In genomic region chr7:155811560-155811894, GRCh38 we compare ENCODE assay signal across 16 cellular contexts. TPM values are rescaled to one million over a fixed set of nuclear protein-coding genes. Genes with fewer than 3 reads are reported as not detected.
DNase-seq lines count a peak whose midpoint lies in the region; ATAC-seq and TF ChIP-seq lines count a peak whose summit lies in the region.
"Had no signal": no experiment of that assay in that cellular context is flagged by ENCODE, and none has a peak within 500 bp of the region (broad histone marks: within the 10 kb centered on the region; RNA-seq: fewer than 3 reads in every experiment).

No MANE protein-coding gene starts in this region.

- H3K36me3 ChIP-seq in Caco-2 (ENCODE audit: control insufficient read depth, insufficient read depth, low read length) (no peaks in the 10 kb centered on the region), neural cell (ENCODE audit: insufficient read depth, low read length) (no peaks in the 10 kb centered on the region), uterus (no peaks in the 10 kb centered on the region)

- ATAC-seq in foreskin keratinocyte (peak; percentile 23), HG03135 (IDR thresholded peaks at IDR 0.05; ENCODE audit: unreplicated experiment) (no peak), GM21390 (IDR thresholded peaks at IDR 0.05; ENCODE audit: unreplicated experiment) (no peak)

- intact Hi-C loops in Caco-2 (cut with micrococcal nuclease; ENCODE audit: unreplicated experiment) = loop anchor here (5.0 to 10.0 kb wide), 3 partner anchors 346 to 956 kb away; no protein-coding TSS in a partner anchor
- intact Hi-C loops in uterus (cut with DNase I; ENCODE audit: low total_unique reads) = no loop called here

- peaks cover 12% of the 10 kb centered on the region for H3K36me3 Mint-ChIP-seq in Caco-2 (ENCODE audit: insufficient read depth, unreplicated experiment)

- CTCF ChIA-PET in Caco-2 (lab: Charles Lee) = no interaction called here

- no peak for TF ChIP-seq EP300 in neural cell (conservative IDR thresholded peaks at IDR 0.05; ENCODE audit: poor library complexity, severe bottlenecking)

- H3K9ac ChIP-seq in neural cell (ENCODE audit: low read length) = peak overlapping the region; percentile 53

- peak overlapping the region; percentile 5 for H2AFZ ChIP-seq in neural cell (ENCODE audit: low read depth, low read length)

- no peaks in the 10 kb centered on the region for H3F3A ChIP-seq in neural cell (ENCODE audit: insufficient read depth, low read length, poor library complexity, severe bottlenecking)

- H3K4me1 ChIP-seq in Caco-2 (peaks cover 34% of the 10 kb centered on the region), foreskin keratinocyte (no peaks in the 10 kb centered on the region), uterus (peaks cover 0 to 26% of the 10 kb centered on the region in 2 donors)

- peaks cover 4% of the 10 kb centered on the region for H3K27me3 ChIP-seq in Caco-2 (replicated peaks; ENCODE audit: control insufficient read depth, insufficient read depth, low read length)
- H3K27me3 ChIP-seq in foreskin keratinocyte = peaks cover 81% of the 10 kb centered on the region
- peaks cover 91% of the 10 kb centered on the region for H3K27me3 ChIP-seq in neural cell (ENCODE audit: insufficient read depth, low read depth, low read length)
- peaks cover 6 to 44% of the 10 kb centered on the region in 2 donors for H3K27me3 ChIP-seq in uterus

- H3K27me3 Mint-ChIP-seq in Caco-2 (ENCODE audit: insufficient read depth, unreplicated experiment) = peaks cover 19% of the 10 kb centered on the region

- POLR2A ChIA-PET in Caco-2 (lab: Charles Lee) = no interaction called here

- H3K4me3 Mint-ChIP-seq in Caco-2 (ENCODE audit: unreplicated experiment) = peak overlapping the region; percentile 79

- H4K20me1 ChIP-seq in neural cell (ENCODE audit: insufficient read depth) = no peaks in the 10 kb centered on the region

- H3K4me3 ChIP-seq in Caco-2 (ENCODE audit: low read depth, low read length) (peak overlapping the region; percentile 35), neural cell (ENCODE audit: low read length) (peak overlapping the region; percentile 67), uterus (no peak overlapping the region)
- H3K4me3 ChIP-seq: SK-N-MC, skin epidermis had no signal

- H3K4me2 ChIP-seq in neural cell (ENCODE audit: low read length) = peak overlapping the region; percentile 71

- no peaks in the 10 kb centered on the region for H3K9me2 ChIP-seq in neural cell (ENCODE audit: insufficient read depth, low read length)

- no peaks in the 10 kb centered on the region for H3K9me3 ChIP-seq in Caco-2
- H3K9me3 ChIP-seq in neural cell (ENCODE audit: low read length) = no peaks in the 10 kb centered on the region
- no peaks in the 10 kb centered on the region for H3K9me3 ChIP-seq in uterus

- DNase-seq in Caco-2 (no peak), NCI-H748 (lab: John Stamatoyannopoulos, UW; ENCODE audit: unreplicated experiment) (peak; percentile 58), foreskin keratinocyte (peak in 1 of 2 donors; percentile 22), uterus (no peak)
- DNase-seq in activated CD8-positive, alpha-beta memory T cell treated with anti-CD3 and anti-CD28 coated beads, Interleukin-2, amount 50 U/mL, for 4 hours = no peak
- DNase-seq: activated CD4-positive, alpha-beta T cell treated with anti-CD3 and anti-CD28 coated beads for 4 hours; activated naive CD4-positive, alpha-beta T cell treated with anti-CD3 and anti-CD28 coated beads, Interleukin-2, amount 50 U/mL, for 16 hours; C1 segment of cervical spinal cord; dermis blood vessel endothelial cell; NCI-H1105; NCI-H774 had no signal

- TF ChIP-seq CTCF in Caco-2 (IDR thresholded peaks at IDR 0.05; ENCODE audit: insufficient read depth in 1 of 2, low read depth in 1 of 2, low read length in 1 of 2, severe bottlenecking in 1 of 2, unreplicated experiment in 1 of 2) (no peak), foreskin keratinocyte (conservative IDR thresholded peaks at IDR 0.05) (no peak), neural cell (IDR thresholded peaks at IDR 0.05; ENCODE audit: poor library complexity, severe bottlenecking) (no peak), uterus (IDR thresholded peaks at IDR 0.05) (no peak)

- no peak for TF ChIP-seq POLR2A in uterus (IDR thresholded peaks at IDR 0.05)

- TF ChIP-seq RAD21 in neural cell (conservative IDR thresholded peaks at IDR 0.05) = no peak

- no peaks in the 10 kb centered on the region for H3K79me2 ChIP-seq in neural cell (replicated peaks; ENCODE audit: insufficient read depth, low read length)

- H3K27ac ChIP-seq in foreskin keratinocyte (no peak overlapping the region), neural cell (ENCODE audit: low read length) (no peak overlapping the region), uterus (no peak overlapping the region)
- H3K27ac ChIP-seq: SK-N-MC, skin epidermis had no signal

- peaks cover 21% of the 10 kb centered on the region for H3K4me1 Mint-ChIP-seq in Caco-2 (ENCODE audit: low read depth, unreplicated experiment)

- H3K27ac Mint-ChIP-seq in Caco-2 (ENCODE audit: unreplicated experiment) = no peak overlapping the region

- no TSS peak for BruUV-seq in Caco-2 (replicated peaks; lab: Mats Ljungman, UMichigan)

- H3K9me3 Mint-ChIP-seq in Caco-2 (ENCODE audit: unreplicated experiment) = no peaks in the 10 kb centered on the region

TF ChIP-seq in neural cell, 6 proteins besides CTCF, POLR2A, EP300 and RAD21:
- no peak for TF ChIP-seq SMC3 (conservative IDR thresholded peaks at IDR 0.05; ENCODE audit: poor library complexity)
- no peak for TF ChIP-seq POLR2AphosphoS5 (IDR thresholded peaks at IDR 0.05)
- no peak for TF ChIP-seq TAF1 (IDR thresholded peaks at IDR 0.05; ENCODE audit: low read depth)
- no peak for TF ChIP-seq MXI1 (conservative IDR thresholded peaks at IDR 0.05; ENCODE audit: poor library complexity, severe bottlenecking)

RNA-seq across cellular contexts. Expression of gene SHH, which starts 0.7 kb away (rescaled TPM):
- total RNA-seq in Caco-2 (2022) (4.7 and 6.2 TPM in 2 replicates), foreskin keratinocyte (0.11 TPM in 1 of 2 replicates, not detected in the other), uterus (under 1 TPM in 1 of 4 donors, not detected in 3; 0.62 TPM)
- polyA plus RNA-seq in foreskin keratinocyte (0.01 and 0.06 TPM in 2 replicates), neural cell (1.2 and 1.5 TPM in 2 replicates)
- 1.7 and 2.0 TPM in 2 replicates for polyA minus RNA-seq in neural cell
- total RNA-seq: dermis blood vessel endothelial cell had no signal

Comparison
In these comparisons a context has a peak if more than half of its experiments do, and no peak if none do; other contexts are left out.
1. H3K4me3 ChIP-seq: peak in Caco-2 (single experiment) and neural cell (single experiment); none in uterus (0 of 2).